Comparison of ENCODE assay signal across 14 cellular contexts in the genomic region with DNA sequence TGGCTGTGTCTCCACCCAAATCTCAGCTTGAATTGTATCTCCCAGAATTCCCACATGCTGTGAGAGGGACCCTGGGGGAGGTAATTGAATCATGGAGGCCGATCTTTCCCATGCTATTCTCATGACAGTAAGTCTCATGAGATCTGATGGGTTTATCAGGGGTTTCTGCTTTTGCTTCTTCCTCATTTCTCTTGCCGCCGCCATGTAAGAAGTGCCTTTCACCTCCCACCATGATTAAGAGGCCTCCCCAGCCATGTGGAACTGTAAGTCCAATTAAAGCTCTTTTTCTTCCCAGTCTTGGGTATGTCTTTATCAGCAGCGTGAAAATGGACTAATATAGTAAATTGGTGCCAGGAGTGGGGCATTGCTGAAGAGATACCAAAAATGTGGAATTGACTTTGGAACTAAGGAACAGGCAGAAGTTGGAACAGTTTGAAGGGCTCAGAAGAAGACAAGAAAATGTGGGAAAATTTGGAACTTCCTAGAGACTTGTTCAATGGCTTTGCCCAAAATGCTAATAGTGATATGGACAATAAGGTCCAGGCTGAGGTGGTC. TPM values are rescaled to one million over a fixed set of nuclear protein-coding genes. Genes with fewer than 3 reads are reported as not detected.
"Had no signal": no experiment of that assay in that cellular context is flagged by ENCODE, and none has a peak within 500 bp of the region (broad histone marks: within the 10 kb centered on the region; RNA-seq: fewer than 3 reads in every experiment).

No MANE protein-coding gene starts in this region.

RNA-seq across cellular contexts. Expression of a gene that starts 41.2 kb away (rescaled TPM):
- total RNA-seq: cerebellum, dermis blood vessel endothelial cell, esophagus mucosa, esophagus squamous epithelium, gastrocnemius medialis, glomerular endothelial cell, kidney epithelial cell, lung microvascular endothelial cell, mesenteric fat pad, mesothelial cell of epicardium, myocyte had no signal
- polyA plus RNA-seq: keratinocyte had no signal

RNA-seq across cellular contexts. Expression of a gene that starts 53.3 kb away (rescaled TPM):
- total RNA-seq: esophagus mucosa, glomerular endothelial cell, kidney epithelial cell, left ventricle myocardium superior, lower lobe of right lung, lung microvascular endothelial cell, mesenteric fat pad had no signal
